Comparison of ENCODE assay signal across 18 cellular contexts in the genomic region with DNA sequence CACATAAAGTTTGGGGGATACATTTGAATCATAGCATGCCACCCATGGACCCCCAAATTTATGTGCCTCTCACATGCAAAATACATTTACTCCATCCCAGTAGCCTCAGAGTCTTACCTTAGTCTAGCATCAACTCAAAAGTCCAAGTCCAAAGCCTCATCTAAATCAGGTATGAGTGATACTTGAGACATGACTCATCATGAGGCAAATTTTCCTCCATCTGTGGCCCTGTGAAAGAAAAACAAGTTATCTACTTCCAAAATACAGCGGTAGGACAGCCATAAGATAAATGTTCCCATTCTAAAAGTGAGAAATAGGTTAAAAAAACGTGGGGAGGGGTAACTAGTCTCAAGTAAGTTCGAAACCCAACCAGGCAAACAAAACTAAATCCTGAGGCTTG.
DNase-seq lines count a peak whose midpoint lies in the region; ATAC-seq, FAIRE-seq and TF ChIP-seq lines count a peak whose summit lies in the region.
"Had no signal": no experiment of that assay in that cellular context is flagged by ENCODE, and none has a peak within 500 bp of the region (broad histone marks: within the 10 kb centered on the region; RNA-seq: fewer than 3 reads in every experiment).

No MANE protein-coding gene starts in this region.

- H3K27ac ChIP-seq in fibroblast of lung (ENCODE audit: insufficient read depth, low read length) (no peak overlapping the region), osteoblast (ENCODE audit: low read depth, low read length) (no peak overlapping the region)

- H3K79me2 ChIP-seq in fibroblast of lung (ENCODE audit: control insufficient read depth, insufficient read depth, low read length) (no peaks in the 10 kb centered on the region), osteoblast (ENCODE audit: insufficient read depth, low read length) (no peaks in the 10 kb centered on the region)

- no peaks in the 10 kb centered on the region for H3K36me3 ChIP-seq in fibroblast of lung (ENCODE audit: control insufficient read depth, insufficient read depth, low read length)
- no peaks in the 10 kb centered on the region for H3K36me3 ChIP-seq in osteoblast (ENCODE audit: insufficient read depth, low read length)
- H3K36me3 ChIP-seq: HAP-1 had no signal

- H3K9ac ChIP-seq in fibroblast of lung (ENCODE audit: insufficient read depth, low read length): no peak overlapping the region

- H2AFZ ChIP-seq in fibroblast of lung (ENCODE audit: low read length) (no peak overlapping the region), osteoblast (ENCODE audit: low read length) (no peak overlapping the region)

- H3K9me3 ChIP-seq in fibroblast of lung (ENCODE audit: control insufficient read depth, insufficient read depth, low read depth, low read length): no peaks in the 10 kb centered on the region
- no peaks in the 10 kb centered on the region for H3K9me3 ChIP-seq in osteoblast (ENCODE audit: low read depth, low read length)
- H3K9me3 ChIP-seq: HAP-1 had no signal

- H4K20me1 ChIP-seq in fibroblast of lung (ENCODE audit: control insufficient read depth, extremely low read depth, insufficient read depth, low read length) (no peaks in the 10 kb centered on the region), osteoblast (ENCODE audit: insufficient read depth, low read length) (no peaks in the 10 kb centered on the region)

- FAIRE-seq in D721Med (lab: Jason Lieb, UNC): no peak

- ATAC-seq in HG03520 (IDR thresholded peaks at IDR 0.05; ENCODE audit: unreplicated experiment): no peak

- H3K4me2 ChIP-seq in fibroblast of lung (ENCODE audit: extremely low read depth, insufficient read depth, low read length): no peak overlapping the region
- no peak overlapping the region for H3K4me2 ChIP-seq in osteoblast (ENCODE audit: insufficient read depth, low read length)

- TF ChIP-seq CTCF in fibroblast of lung (conservative IDR thresholded peaks at IDR 0.05 in 1 of 2, IDR thresholded peaks at IDR 0.05 in 1 of 2; ENCODE audit: low read depth in 1 of 2, low read length in 2 of 2): no peak
- no peak for TF ChIP-seq CTCF in osteoblast (IDR thresholded peaks at IDR 0.05; ENCODE audit: extremely low read depth, low read depth, low read length)
- no peak for TF ChIP-seq CTCF in D721Med (IDR thresholded peaks at IDR 0.05; ENCODE audit: insufficient read depth, missing control alignments)

- H3K27me3 ChIP-seq in fibroblast of lung (ENCODE audit: control insufficient read depth, insufficient read depth, low read length) (no peaks in the 10 kb centered on the region), osteoblast (ENCODE audit: insufficient read depth, low read length) (no peaks in the 10 kb centered on the region)

- no peak overlapping the region for H3K4me3 ChIP-seq in fibroblast of lung (replicated peaks in 1 of 4; ENCODE audit: control extremely low read depth in 1 of 4, insufficient read depth in 1 of 4, low read depth in 3 of 4, low read length in 4 of 4)
- no peak overlapping the region for H3K4me3 ChIP-seq in osteoblast (ENCODE audit: insufficient read depth, low read length)
- H3K4me3 ChIP-seq: HAP-1 had no signal

- DNase-seq in HT1080 (ENCODE audit: low read depth) (peak; percentile 66), amniotic epithelial cell (ENCODE audit: low read depth) (peak; percentile 33), fibroblast of lung (ENCODE audit: low read depth in 2 of 2) (peak; percentile 33 to 37), osteoblast (ENCODE audit: insufficient read length, low spot score, missing footprints) (peak; percentile 45), D721Med (ENCODE audit: insufficient read length, low spot score) (no peak), NCI-H1436 treated with DMSO at 0.1 percent for 48 hours (lab: John Stamatoyannopoulos, UW) (no peak)
- DNase-seq: ACHN, COR-L47, DMS153, MM.1S, NCI-H1092 treated with DMSO at 0.1 percent for 48 hours, NCI-H1694, NCI-H345, NCI-H69, RPMI8226, SIG-M5 had no signal

- H3K4me1 ChIP-seq in fibroblast of lung (ENCODE audit: control insufficient read depth, extremely low read depth, insufficient read depth, low read length) (no peaks in the 10 kb centered on the region), osteoblast (ENCODE audit: insufficient read depth, low read length) (peaks cover 11% of the 10 kb centered on the region)
- H3K4me1 ChIP-seq: HAP-1 had no signal

Comparison
In these comparisons a context has a peak if more than half of its experiments do, and no peak if none do; other contexts are left out.
1. DNase-seq: peak in HT1080 (single experiment), amniotic epithelial cell (single experiment), fibroblast of lung (2 of 2) and osteoblast (single experiment); none in D721Med (single experiment) and NCI-H1436 treated with DMSO at 0.1 percent for 48 hours (single experiment).